In genomic region chr9:102483666-102484065, GRCh38 we compare ENCODE assay signal across 22 cellular contexts.
DNase-seq lines count a peak whose midpoint lies in the region.
"Had no signal": no experiment of that assay in that cellular context is flagged by ENCODE, and none has a peak within 500 bp of the region (broad histone marks: within the 10 kb centered on the region; RNA-seq: fewer than 3 reads in every experiment).

No MANE protein-coding gene starts in this region.

- DNase-seq in G401 (ENCODE audit: low spot score) (peak; percentile 10), NCI-H446 treated with DMSO at 0.1 percent for 48 hours (lab: John Stamatoyannopoulos, UW) (peak; percentile 45), inferior parietal cortex (ENCODE audit: extremely low spot score) (peak; percentile 50), skeletal muscle cell (ENCODE audit: low read depth) (peak; percentile 8), NCI-H524 (lab: John Stamatoyannopoulos, UW) (no peak), T-helper 1 cell (no peak), cardiac septum (ENCODE audit: low spot score) (no peak)
- DNase-seq: 8988T; ACHN; AML-193; BE2C; CD4-positive, alpha-beta T cell; CD8-positive, alpha-beta memory T cell; DMS 273 treated with DMSO at 0.1 percent for 48 hours; DMS79; EL; GF-D8; HFFc6 had no signal

- in situ Hi-C loops in G401 (cut with HindIII; ENCODE audit: low sequenced_read_pairs), result no loop called here

- intact Hi-C loops in cardiac septum (cut with DNase I), result no loop called here

- no peak overlapping the region for H3K4me3 ChIP-seq in skeletal muscle cell (ENCODE audit: low read depth, low read length)
- H3K4me3 ChIP-seq: A549; BLaER1 treated with 17β-estradiol and CSF1 and Interleukin-3, amounts not matched to agents 10 nM and 100 nM; GM23338; HAP-1 had no signal

Comparison
In these comparisons a context has a peak if more than half of its experiments do, and no peak if none do; other contexts are left out.
1. DNase-seq: peak in G401 (single experiment), NCI-H446 treated with DMSO at 0.1 percent for 48 hours (single experiment), inferior parietal cortex (single experiment) and skeletal muscle cell (single experiment); none in NCI-H524 (0 of 2), T-helper 1 cell (0 of 5) and cardiac septum (single experiment).